17 cellular contexts compared by ENCODE assay signal in the genomic region with DNA sequence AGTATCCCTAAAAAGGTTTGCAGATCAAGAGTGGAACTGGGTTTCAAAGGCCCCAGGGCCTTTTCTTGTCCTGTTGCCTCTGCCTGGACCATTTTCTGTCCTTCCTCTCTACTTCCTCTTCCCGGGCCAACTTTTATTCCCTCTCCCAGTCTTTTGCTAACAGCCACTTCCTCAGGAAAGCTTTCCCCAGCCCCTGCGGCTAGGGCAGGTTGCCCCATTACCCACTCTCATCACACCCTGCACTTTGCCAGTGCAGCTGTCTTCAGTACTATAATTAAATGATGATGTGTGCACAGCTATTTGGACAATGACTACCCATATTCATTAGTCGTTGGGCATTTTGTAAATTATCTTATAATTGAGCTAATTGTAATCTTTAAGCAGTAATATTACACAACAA.
DNase-seq lines count a peak whose midpoint lies in the region; ATAC-seq, FAIRE-seq and TF ChIP-seq lines count a peak whose summit lies in the region.
"Had no signal": no experiment of that assay in that cellular context is flagged by ENCODE, and none has a peak within 500 bp of the region (broad histone marks: within the 10 kb centered on the region; RNA-seq: fewer than 3 reads in every experiment).

No MANE protein-coding gene starts in this region.

- intact Hi-C loops in HepG2 (cut with micrococcal nuclease; ENCODE audit: unreplicated experiment): loop anchor here (5.0 to 10.0 kb wide), 2 partner anchors 156 to 258 kb away; no protein-coding TSS in a partner anchor
- intact Hi-C loops in right lobe of liver (cut with DNase I): no loop called here

- CTCF ChIA-PET in HepG2 (lab: Yijun Ruan, JAX; ENCODE audit: low intra/inter-chr PET ratio, low total read pairs) (no interaction called here), RWPE1 (lab: Yijun Ruan, JAX) (interaction anchor here (0.6 kb wide), 1 partner anchor 714 kb away, joined by 3 read pairs; no protein-coding TSS in a partner anchor)

- POLR2A ChIA-PET in HepG2 (lab: Yijun Ruan, JAX): no interaction called here
- POLR2A ChIA-PET in RWPE1 (lab: Yijun Ruan, JAX; ENCODE audit: low non-redundant PET): no interaction called here

- 83% methylated on average over 3 of the region's 3 CpGs for WGBS in HepG2 (ENCODE audit: low lambda C conversion rate)
- WGBS in right lobe of liver (ENCODE audit: insufficient coverage, low coverage, low lambda C conversion rate, missing lambda C conversion rate): 57% methylated on average over 3 of the region's 3 CpGs
- 92% methylated on average over 3 of the region's 3 CpGs for WGBS in hepatocyte (ENCODE audit: low lambda C conversion rate, missing lambda C conversion rate)

- H3K9ac ChIP-seq in HepG2 (ENCODE audit: insufficient read depth, low read depth, low read length): no peak overlapping the region

- ATAC-seq in HepG2 (no peak), right lobe of liver (no peak)

- TF ChIP-seq CTCF in HepG2 (CRISPR knock-in tag; IDR thresholded peaks at IDR 0.05) (no peak), right lobe of liver (IDR thresholded peaks at IDR 0.05) (no peak), RWPE1 (conservative IDR thresholded peaks at IDR 0.05; ENCODE audit: low read depth) (no peak), hepatocyte (IDR thresholded peaks at IDR 0.05; ENCODE audit: poor library complexity) (no peak)

- H3K9me3 ChIP-seq in HepG2 (ENCODE audit: low read length) (no peaks in the 10 kb centered on the region), right lobe of liver (no peaks in the 10 kb centered on the region), hepatocyte (ENCODE audit: low read depth) (no peaks in the 10 kb centered on the region)
- H3K9me3 ChIP-seq: colonic mucosa, thoracic aorta had no signal

- TF ChIP-seq RAD21 in HepG2 (CRISPR knock-in tag; IDR thresholded peaks at IDR 0.05): no peak

- FAIRE-seq in HepG2 (lab: Jason Lieb, UNC): no peak
- FAIRE-seq in urothelium cell line (lab: Jason Lieb, UNC): no peak

- in situ Hi-C loops in HepG2 (cut with HindIII; ENCODE audit: extremely low pct_ligation_motif_present, low pct_unique_long_range_greater_than_20kb): loop anchor here (10.0 kb wide), 2 partner anchors 154 to 256 kb away; a partner anchor contains a TSS

- no peak overlapping the region for H3K4me2 ChIP-seq in HepG2 (ENCODE audit: low read depth, low read length)
- no peak overlapping the region for H3K4me2 ChIP-seq in hepatocyte

- H2AFZ ChIP-seq in HepG2 (ENCODE audit: low read length) (peak overlapping the region; percentile 47), hepatocyte (no peak overlapping the region)

- no peaks in the 10 kb centered on the region for H3K9me2 ChIP-seq in hepatocyte (replicated peaks; ENCODE audit: insufficient read depth)

- H4K20me1 ChIP-seq in HepG2 (ENCODE audit: insufficient read depth, low read length): no peaks in the 10 kb centered on the region
- no peaks in the 10 kb centered on the region for H4K20me1 ChIP-seq in hepatocyte (ENCODE audit: insufficient read depth, poor library complexity, severe bottlenecking)

- no peak overlapping the region for H3K4me3 ChIP-seq in HepG2 (replicated peaks in 1 of 3; ENCODE audit: insufficient read depth in 1 of 3, low read depth in 2 of 3, low read length in 3 of 3)
- no peak overlapping the region for H3K4me3 ChIP-seq in right lobe of liver
- H3K4me3 ChIP-seq in hepatocyte: no peak overlapping the region
- H3K4me3 ChIP-seq: colonic mucosa, lung, thoracic aorta had no signal

- no peak for TF ChIP-seq EP300 in HepG2 (IDR thresholded peaks at IDR 0.05; ENCODE audit: low read depth in 2 of 2, low read length in 2 of 2)
- no peak for TF ChIP-seq EP300 in HepG2 (CRISPR knock-in tag; IDR thresholded peaks at IDR 0.05; ENCODE audit: borderline replicate concordance)

- DNase-seq in HepG2 (ENCODE audit: low spot score) (no peak), right lobe of liver (no peak), RWPE1 (ENCODE audit: low spot score) (no peak), hepatocyte (ENCODE audit: low spot score) (no peak), urothelium cell line (ENCODE audit: low spot score) (peak; percentile 10), occipital lobe (lab: John Stamatoyannopoulos, UW) (no peak), NK-92 (lab: John Stamatoyannopoulos, UW; ENCODE audit: unreplicated experiment) (no peak), HPDE6-E6E7 (ENCODE audit: extremely low spot score) (no peak)
- DNase-seq: activated CD4-positive, alpha-beta T cell treated with anti-CD3 and anti-CD28 coated beads, Interleukin-2, amount 10 ng/mL, durations not matched to agents 7 days and 5 days; activated T-cell treated with anti-CD3 and anti-CD28 coated beads, Interleukin-2, amount 50 U/mL, for 1 hour; amniotic stem cell; colonic mucosa; MM.1S; NCI-H446; nucleus accumbens had no signal

- H3K79me2 ChIP-seq in HepG2 (ENCODE audit: insufficient read depth, low read length) (no peaks in the 10 kb centered on the region), hepatocyte (no peaks in the 10 kb centered on the region)

- H3K27ac ChIP-seq in HepG2 (ENCODE audit: extremely low read length, insufficient read depth, low read length): no peak overlapping the region
- H3K27ac ChIP-seq in right lobe of liver: no peak overlapping the region
- peak overlapping the region; percentile 24; the same call in 1 of the 2 replicates for H3K27ac ChIP-seq in RWPE1
- peak overlapping the region; percentile 21 for H3K27ac ChIP-seq in hepatocyte
- H3K27ac ChIP-seq: colonic mucosa, thoracic aorta had no signal

- BruUV-seq in HepG2 (replicated peaks; lab: Mats Ljungman, UMichigan): no TSS peak

- H3K4me1 ChIP-seq in HepG2 (ENCODE audit: insufficient read depth, low read length) (peaks cover 70% of the 10 kb centered on the region), right lobe of liver (peaks cover 0 to 12% (median 0%) of the 10 kb centered on the region in 4 donors), hepatocyte (ENCODE audit: insufficient read depth) (peaks cover 14% of the 10 kb centered on the region)
- H3K4me1 ChIP-seq: colonic mucosa had no signal

- TF ChIP-seq POLR2A in HepG2 (IDR thresholded peaks at IDR 0.05; ENCODE audit: insufficient read depth in 1 of 2, low read depth in 2 of 2, low read length in 2 of 2) (no peak), right lobe of liver (IDR thresholded peaks at IDR 0.05) (no peak)

- H3K36me3 ChIP-seq in HepG2 (replicated peaks in 1 of 2; ENCODE audit: control insufficient read depth in 1 of 2, insufficient read depth in 2 of 2, low read length in 2 of 2) (no peaks in the 10 kb centered on the region), right lobe of liver (no peaks in the 10 kb centered on the region), hepatocyte (replicated peaks; ENCODE audit: insufficient read depth, low read depth) (no peaks in the 10 kb centered on the region)
- H3K36me3 ChIP-seq: colonic mucosa, thoracic aorta had no signal

- H3K27me3 ChIP-seq in HepG2 (ENCODE audit: control insufficient read depth in 1 of 2, insufficient read depth in 2 of 2, low read length in 2 of 2) (no peaks in the 10 kb centered on the region), right lobe of liver (no peaks in the 10 kb centered on the region), hepatocyte (no peaks in the 10 kb centered on the region)
- H3K27me3 ChIP-seq: colonic mucosa had no signal

TF ChIP-seq in HepG2, 621 proteins besides CTCF, POLR2A, EP300 and RAD21:
- TF ChIP-seq MATR3 (CRISPR knock-in tag; IDR thresholded peaks at IDR 0.05) (no peak), ZSCAN25 (CRISPR knock-in tag; IDR thresholded peaks at IDR 0.05) (no peak), PRPF4 (IDR thresholded peaks at IDR 0.05; ENCODE audit: low read depth, low read length, poor library complexity, severe bottlenecking) (no peak), ZNF790 (CRISPR knock-in tag; IDR thresholded peaks at IDR 0.05; ENCODE audit: borderline replicate concordance) (no peak), TGIF2 (CRISPR knock-in tag; IDR thresholded peaks at IDR 0.05) (no peak), MTF2 (CRISPR knock-in tag; IDR thresholded peaks at IDR 0.05; ENCODE audit: borderline replicate concordance) (no peak), JDP2 (CRISPR knock-in tag; IDR thresholded peaks at IDR 0.05; ENCODE audit: borderline replicate concordance) (no peak), NR3C1 (CRISPR knock-in tag; IDR thresholded peaks at IDR 0.05) (no peak), ZNF83 (CRISPR knock-in tag; IDR thresholded peaks at IDR 0.05; ENCODE audit: borderline replicate concordance) (no peak), MAFF (IDR thresholded peaks at IDR 0.05; ENCODE audit: low read depth, low read length) (no peak), ZNF678 (CRISPR knock-in tag; IDR thresholded peaks at IDR 0.05) (no peak), ZNF33B (CRISPR knock-in tag; IDR thresholded peaks at IDR 0.05) (no peak)
- TF ChIP-seq, protein P1, sequence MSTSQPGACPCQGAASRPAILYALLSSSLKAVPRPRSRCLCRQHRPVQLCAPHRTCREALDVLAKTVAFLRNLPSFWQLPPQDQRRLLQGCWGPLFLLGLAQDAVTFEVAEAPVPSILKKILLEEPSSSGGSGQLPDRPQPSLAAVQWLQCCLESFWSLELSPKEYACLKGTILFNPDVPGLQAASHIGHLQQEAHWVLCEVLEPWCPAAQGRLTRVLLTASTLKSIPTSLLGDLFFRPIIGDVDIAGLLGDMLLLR (CRISPR knock-in tag; IDR thresholded peaks at IDR 0.05): no peak
- TF ChIP-seq, protein P2, sequence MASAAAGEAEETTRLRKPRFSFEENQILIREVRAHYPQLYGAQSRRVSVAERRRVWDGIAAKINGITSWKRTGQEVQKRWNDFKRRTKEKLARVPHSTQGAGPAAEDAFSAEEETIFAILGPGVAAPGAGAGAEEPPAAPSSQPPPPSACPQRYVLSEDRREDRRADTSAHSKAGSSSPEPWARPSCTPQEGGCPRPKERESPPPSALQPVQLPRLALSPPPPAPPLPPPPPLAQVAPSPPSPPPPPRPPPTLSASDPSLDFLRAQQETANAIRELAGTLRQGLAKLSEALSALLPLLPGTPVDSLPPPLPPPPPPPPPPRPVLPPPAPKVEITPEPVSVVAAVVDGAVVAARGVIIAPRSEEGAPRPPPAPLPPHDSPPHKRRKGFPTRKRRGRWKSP (CRISPR knock-in tag; IDR thresholded peaks at IDR 0.05): no peak
- TF ChIP-seq, protein P3, sequence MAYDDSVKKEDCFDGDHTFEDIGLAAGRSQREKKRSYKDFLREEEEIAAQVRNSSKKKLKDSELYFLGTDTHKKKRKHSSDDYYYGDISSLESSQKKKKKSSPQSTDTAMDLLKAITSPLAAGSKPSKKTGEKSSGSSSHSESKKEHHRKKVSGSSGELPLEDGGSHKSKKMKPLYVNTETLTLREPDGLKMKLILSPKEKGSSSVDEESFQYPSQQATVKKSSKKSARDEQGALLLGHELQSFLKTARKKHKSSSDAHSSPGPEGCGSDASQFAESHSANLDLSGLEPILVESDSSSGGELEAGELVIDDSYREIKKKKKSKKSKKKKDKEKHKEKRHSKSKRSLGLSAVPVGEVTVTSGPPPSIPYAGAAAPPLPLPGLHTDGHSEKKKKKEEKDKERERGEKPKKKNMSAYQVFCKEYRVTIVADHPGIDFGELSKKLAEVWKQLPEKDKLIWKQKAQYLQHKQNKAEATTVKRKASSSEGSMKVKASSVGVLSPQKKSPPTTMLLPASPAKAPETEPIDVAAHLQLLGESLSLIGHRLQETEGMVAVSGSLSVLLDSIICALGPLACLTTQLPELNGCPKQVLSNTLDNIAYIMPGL (CRISPR knock-in tag; IDR thresholded peaks at IDR 0.05; ENCODE audit: borderline replicate concordance in 1 of 2, low read depth in 1 of 2): no peak

Comparison
In these comparisons a context has a peak if more than half of its experiments do, and no peak if none do; other contexts are left out.
1. H3K27ac ChIP-seq: peak in RWPE1 (single experiment) and hepatocyte (single experiment); none in HepG2 (single experiment) and right lobe of liver (0 of 3).